ENCODE assay signal across 1 cellular context in the genomic region with DNA sequence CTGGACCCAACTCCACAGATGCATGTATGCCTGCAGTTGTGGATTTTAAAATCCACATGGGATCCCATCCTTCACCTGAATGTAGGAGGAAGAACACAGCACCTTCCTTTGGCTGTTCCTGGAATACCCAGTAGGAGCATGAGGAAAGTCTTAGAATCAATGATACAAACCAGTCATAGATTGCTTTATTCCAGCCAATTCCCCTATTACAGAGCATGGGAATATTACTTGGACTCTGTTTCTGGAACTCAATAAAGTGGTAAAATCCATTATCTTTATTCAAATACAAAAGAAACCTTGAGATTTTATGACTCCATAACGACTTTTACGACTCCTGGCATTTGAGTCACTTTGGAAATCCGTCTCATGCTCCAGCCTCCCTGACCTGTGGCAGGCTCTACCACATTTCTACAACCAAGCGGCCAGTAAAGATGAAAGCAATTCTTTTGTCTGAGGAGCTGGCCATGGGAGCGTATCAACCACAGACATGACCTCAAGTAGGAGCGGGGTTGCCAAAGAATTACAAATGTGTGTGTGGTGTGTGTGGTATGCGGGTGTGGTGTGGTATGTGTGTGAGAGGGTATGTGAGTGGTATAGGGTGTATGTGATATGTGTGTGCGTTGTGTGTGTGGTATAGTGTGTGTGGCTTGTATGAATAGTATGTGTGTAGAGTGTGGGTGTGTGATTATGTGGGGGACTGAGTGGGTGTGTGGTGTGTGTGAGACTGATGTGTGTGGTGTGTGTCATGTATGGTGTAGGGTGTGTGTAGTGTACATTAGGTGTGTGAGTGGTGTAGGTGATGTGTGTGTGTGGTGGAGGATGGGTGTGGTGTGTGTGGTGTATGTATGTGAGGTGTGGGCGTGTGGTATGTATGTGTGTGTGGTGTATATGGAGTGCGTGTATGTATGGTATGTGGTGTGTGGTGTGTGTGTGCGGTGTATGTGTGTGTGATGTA.
TF ChIP-seq lines count a peak whose summit lies in the region.

No MANE protein-coding gene starts in this region.

TF ChIP-seq in SK-N-SH treated with all-trans-retinoic acid at 6 μM for 48 hours, 23 proteins besides CTCF, POLR2A, EP300 and RAD21 (continued from another document):
- TF ChIP-seq ZFP3 (CRISPR knock-in tag; IDR thresholded peaks at IDR 0.05) (no peak), TCF4 (CRISPR knock-in tag; IDR thresholded peaks at IDR 0.05; ENCODE audit: borderline replicate concordance) (no peak), TOX (CRISPR knock-in tag; IDR thresholded peaks at IDR 0.05; ENCODE audit: borderline replicate concordance) (no peak), ESRRG (CRISPR knock-in tag; IDR thresholded peaks at IDR 0.05) (no peak), ARNTL (CRISPR knock-in tag; IDR thresholded peaks at IDR 0.05; ENCODE audit: borderline replicate concordance, low read depth) (no peak)
